Comparison of ENCODE assay signal across 26 cellular contexts in genomic region chr9:6889868-6890267, GRCh38.
DNase-seq lines count a peak whose midpoint lies in the region; ATAC-seq and TF ChIP-seq lines count a peak whose summit lies in the region.
"Had no signal": no experiment of that assay in that cellular context is flagged by ENCODE, and none has a peak within 500 bp of the region (broad histone marks: within the 10 kb centered on the region; RNA-seq: fewer than 3 reads in every experiment).

No MANE protein-coding gene starts in this region.

- H2AFZ ChIP-seq in OCI-LY3 (ENCODE audit: low read depth, low read length) (no peak overlapping the region), PC-9 (no peak overlapping the region)
- H2AFZ ChIP-seq: GM23338 had no signal

- H3K4me2 ChIP-seq in OCI-LY3 (ENCODE audit: low read length) = peak overlapping the region; percentile 46
- H3K4me2 ChIP-seq in PC-9 = no peak overlapping the region
- H3K4me2 ChIP-seq: GM23338 had no signal

- ATAC-seq in GM19324 (IDR thresholded peaks at IDR 0.05; ENCODE audit: low FRiP score, unreplicated experiment) = no peak
- ATAC-seq: GM23338, Panc1 had no signal

- DNase-seq in CD1c-positive myeloid dendritic cell (ENCODE audit: extremely low spot score) = peak; percentile 38
- peak; percentile 15 to 74 for DNase-seq in HL-60 (ENCODE audit: low read depth in 1 of 2, low spot score in 1 of 2)
- peak; percentile 68 for DNase-seq in germinal center (ENCODE audit: low spot score)
- no peak for DNase-seq in activated CD4-positive, alpha-beta T cell treated with anti-CD3 and anti-CD28 coated beads for 4 hours
- DNase-seq in PC-9 = no peak
- DNase-seq in NCI-H446 (lab: John Stamatoyannopoulos, UW) = no peak
- DNase-seq: activated CD4-positive, alpha-beta T cell treated with anti-CD3 and anti-CD28 coated beads, Interleukin-2, amount 50 U/mL, for 4 hours; activated CD8-positive, alpha-beta memory T cell treated with anti-CD3 and anti-CD28 coated beads, Interleukin-2, amount 50 U/mL, for 4 hours; activated naive CD8-positive, alpha-beta T cell treated with anti-CD3 and anti-CD28 coated beads for 36 hours; C1 segment of cervical spinal cord; DMS 273 treated with DMSO at 0.1 percent for 48 hours; effector CD4-positive, alpha-beta T cell; erythroblast; foreskin melanocyte; hypothalamus; NCI-H146; NCI-H524 treated with DMSO at 0.1 percent for 48 hours; nucleus accumbens; uterus had no signal

- H3K9me3 ChIP-seq in OCI-LY3 (ENCODE audit: insufficient read depth, low read length) (no peaks in the 10 kb centered on the region), PC-9 (ENCODE audit: insufficient read depth, low read depth) (no peaks in the 10 kb centered on the region)
- H3K9me3 ChIP-seq: SJSA1, uterus had no signal

- no peak for TF ChIP-seq CTCF in HL-60 (IDR thresholded peaks at IDR 0.05; ENCODE audit: insufficient read depth, low read length)
- no peak for TF ChIP-seq CTCF in OCI-LY3 (IDR thresholded peaks at IDR 0.05; ENCODE audit: low read depth, low read length)
- TF ChIP-seq CTCF in PC-9 (conservative IDR thresholded peaks at IDR 0.05) = no peak

- H3K36me3 ChIP-seq in OCI-LY3 (replicated peaks; ENCODE audit: low read depth, low read length) = peaks cover 10% of the 10 kb centered on the region
- no peaks in the 10 kb centered on the region for H3K36me3 ChIP-seq in PC-9 (ENCODE audit: low read depth)
- H3K36me3 ChIP-seq: SJSA1, uterus had no signal

- CTCF ChIA-PET in PC-9 (lab: Charles Lee) = interaction anchor here (0.6 kb wide), 1 partner anchor 77 kb away, joined by 5 read pairs; no protein-coding TSS in a partner anchor

- H3K4me1 ChIP-seq in OCI-LY3 (ENCODE audit: low read length) (peaks cover 28% of the 10 kb centered on the region), PC-9 (replicated peaks; ENCODE audit: insufficient read depth) (no peaks in the 10 kb centered on the region)
- H3K4me1 ChIP-seq: SJSA1, uterus had no signal

- H3F3A ChIP-seq in PC-9 (ENCODE audit: insufficient read depth, low read depth) = no peaks in the 10 kb centered on the region

- H4K20me1 ChIP-seq in OCI-LY3 (ENCODE audit: insufficient read depth, low read length) = peaks cover 41% of the 10 kb centered on the region
- H4K20me1 ChIP-seq in PC-9 (ENCODE audit: insufficient read depth) = no peaks in the 10 kb centered on the region

- no peaks in the 10 kb centered on the region for H3K9me2 ChIP-seq in PC-9 (ENCODE audit: insufficient read depth)

- H3K27me3 ChIP-seq in HL-60 (ENCODE audit: insufficient read depth, poor library complexity, severe bottlenecking) (no peaks in the 10 kb centered on the region), OCI-LY3 (ENCODE audit: low read depth, low read length) (0 out of 2 replicates have a peak, but pooled peaks cover 5% of the 10 kb centered on the region), PC-9 (ENCODE audit: insufficient read depth, low read depth) (no peaks in the 10 kb centered on the region)
- H3K27me3 ChIP-seq: SJSA1, uterus had no signal

- H3K9ac ChIP-seq in OCI-LY3 (ENCODE audit: low read length) = no peak overlapping the region

- intact Hi-C loops in PC-9 (cut with micrococcal nuclease; ENCODE audit: unreplicated experiment) = no loop called here

- POLR2A ChIA-PET in PC-9 (lab: Charles Lee; ENCODE audit: unreplicated experiment) = no interaction called here

- no TSS peak for BruUV-seq in PC-9 (replicated peaks; lab: Mats Ljungman, UMichigan)

- H3K4me3 ChIP-seq in HL-60 (replicated peaks; ENCODE audit: insufficient read depth, low read length) (no peak overlapping the region), OCI-LY3 (ENCODE audit: low read length) (no peak overlapping the region), PC-9 (no peak overlapping the region)
- H3K4me3 ChIP-seq: GM23338, lung, SJSA1, uterus had no signal

- H3K27ac ChIP-seq in HL-60 (replicated peaks) (no peak overlapping the region; the same call in 1 of the 2 replicates), OCI-LY3 (ENCODE audit: low read length) (no peak overlapping the region), PC-9 (no peak overlapping the region)
- H3K27ac ChIP-seq: SJSA1, uterus, VCaP had no signal

- H3K79me2 ChIP-seq in OCI-LY3 (ENCODE audit: low read length) (no peaks in the 10 kb centered on the region), PC-9 (ENCODE audit: low read depth) (no peaks in the 10 kb centered on the region)

Comparison
In these comparisons a context has a peak if more than half of its experiments do, and no peak if none do; other contexts are left out.
1. DNase-seq: peak in CD1c-positive myeloid dendritic cell (single experiment), HL-60 (2 of 2) and germinal center (single experiment); none in activated CD4-positive, alpha-beta T cell treated with anti-CD3 and anti-CD28 coated beads for 4 hours (0 of 2), PC-9 (0 of 2) and NCI-H446 (0 of 2).